ENCODE assay signal across 12 cellular contexts in genomic region chr6:135298455-135298854, GRCh38.
"Had no signal": no experiment of that assay in that cellular context is flagged by ENCODE, and none has a peak within 500 bp of the region (broad histone marks: within the 10 kb centered on the region; RNA-seq: fewer than 3 reads in every experiment).

No MANE protein-coding gene starts in this region.

- ATAC-seq: pancreas had no signal

- H3K27me3 ChIP-seq: pancreas, tibial artery had no signal

- H3K4me3 Mint-ChIP-seq: activated B cell treated with CpG ODN at 0.5 μM for 24 hours, brain, endodermal cell, neural crest cell had no signal

- H3K4me1 ChIP-seq: pancreas, tibial artery had no signal

- H3K4me1 Mint-ChIP-seq: activated B cell treated with CpG ODN at 0.5 μM for 24 hours, brain, neural crest cell had no signal

- H3K9me3 ChIP-seq: pancreas, tibial artery had no signal

- DNase-seq: activated B cell treated with CpG ODN at 0.5 μM for 24 hours; activated naive CD4-positive, alpha-beta T cell; endodermal cell; erythroblast; pancreas; retina; Right ventricle myocardium superior; stimulated activated CD4-positive, alpha-beta T cell treated with anti-CD3 and anti-CD28 coated beads, Interleukin-15, amount 100 ng/mL, for 24 hours; stimulated activated CD4-positive, alpha-beta T cell treated with anti-CD3 and anti-CD28 coated beads, Interleukin-4, amount 100 ng/mL, for 24 hours; tibial artery had no signal

- H3K27me3 Mint-ChIP-seq: activated B cell treated with CpG ODN at 0.5 μM for 24 hours, brain had no signal

- H3K27ac ChIP-seq: pancreas, tibial artery had no signal

- H3K27ac Mint-ChIP-seq: activated B cell treated with CpG ODN at 0.5 μM for 24 hours, brain, endodermal cell had no signal

- H3K4me3 ChIP-seq: pancreas, tibial artery had no signal
